14 cellular contexts compared by ENCODE assay signal in genomic region chr10:5632430-5632829, GRCh38. TPM values are rescaled to one million over a fixed set of nuclear protein-coding genes. Genes with fewer than 3 reads are reported as not detected.
DNase-seq lines count a peak whose midpoint lies in the region; ATAC-seq and TF ChIP-seq lines count a peak whose summit lies in the region.
"Had no signal": no experiment of that assay in that cellular context is flagged by ENCODE, and none has a peak within 500 bp of the region (broad histone marks: within the 10 kb centered on the region; RNA-seq: fewer than 3 reads in every experiment).

No MANE protein-coding gene starts in this region.

- H3K23ac ChIP-seq in trophoblast cell (ENCODE audit: low read length): no peak overlapping the region

- ATAC-seq in HG02981 (IDR thresholded peaks at IDR 0.05; ENCODE audit: unreplicated experiment): no peak
- no peak for ATAC-seq in GM18858 (IDR thresholded peaks at IDR 0.05; ENCODE audit: unreplicated experiment)

- no peak overlapping the region for H3K4me3 ChIP-seq in left ventricle myocardium inferior
- no peak overlapping the region for H3K4me3 ChIP-seq in trophoblast cell (ENCODE audit: low read depth, low read length)
- H3K4me3 ChIP-seq: testis had no signal

- no peaks in the 10 kb centered on the region for H3K36me3 ChIP-seq in left ventricle myocardium inferior
- H3K36me3 ChIP-seq in trophoblast cell (ENCODE audit: control insufficient read depth in 1 of 2, insufficient read depth in 2 of 2, low read length in 2 of 2): no peaks in the 10 kb centered on the region
- H3K36me3 ChIP-seq: BE2C had no signal

- intact Hi-C loops in left ventricle myocardium inferior (cut with micrococcal nuclease): no loop called here

- no peaks in the 10 kb centered on the region for H3K27me3 ChIP-seq in left ventricle myocardium inferior (ENCODE audit: low read depth)
- no peaks in the 10 kb centered on the region for H3K27me3 ChIP-seq in trophoblast cell (ENCODE audit: insufficient read depth, low read length)
- H3K27me3 ChIP-seq: BE2C, testis had no signal

- no peak overlapping the region for H3K14ac ChIP-seq in trophoblast cell (ENCODE audit: low read length)

- WGBS in trophoblast cell (ENCODE audit: extremely low coverage, insufficient coverage, insufficient read length): no CpG with 5 or more reads among the region's 5 CpGs

- in situ Hi-C loops in Caki2 (cut with HindIII; ENCODE audit: low pct_unique_long_range_greater_than_20kb, low sequenced_read_pairs): no loop called here

- TF ChIP-seq CTCF in RWPE1 (conservative IDR thresholded peaks at IDR 0.05; ENCODE audit: low read depth) (no peak), left ventricle myocardium inferior (IDR thresholded peaks at IDR 0.05; ENCODE audit: borderline replicate concordance) (no peak)

- DNase-seq in Caki2 (ENCODE audit: low read depth): peak; percentile 89
- DNase-seq in RWPE1 (ENCODE audit: low spot score): no peak
- no peak for DNase-seq in left ventricle myocardium inferior
- peak; percentile 74 for DNase-seq in trophoblast cell
- no peak for DNase-seq in GOT3 (lab: John Stamatoyannopoulos, UW)
- DNase-seq in AML-193 (lab: John Stamatoyannopoulos, UW): no peak
- DNase-seq: activated CD4-positive, alpha-beta T cell treated with anti-CD3 and anti-CD28 coated beads, Interleukin-2, amount 10 ng/mL, durations not matched to agents 7 days and 5 days; GDM1; NCI-H774; T-helper 1 cell had no signal

- no peak overlapping the region for H4K12ac ChIP-seq in trophoblast cell (ENCODE audit: low read depth, low read length)

- H3K4me2 ChIP-seq in trophoblast cell (ENCODE audit: low read length): no peak overlapping the region

- no peak overlapping the region for H2BK12ac ChIP-seq in trophoblast cell (ENCODE audit: low read length)

- H3K27ac ChIP-seq in RWPE1 (peak overlapping the region; percentile 54), left ventricle myocardium inferior (replicated peaks) (peak overlapping the region; percentile 27), trophoblast cell (ENCODE audit: low read depth, low read length) (no peak overlapping the region)

- no peak overlapping the region for H2AFZ ChIP-seq in trophoblast cell (ENCODE audit: insufficient read depth, low read length, poor library complexity)

- no peak overlapping the region for H3K18ac ChIP-seq in trophoblast cell (ENCODE audit: low read length)

- H3K9me3 ChIP-seq in left ventricle myocardium inferior (replicated peaks) (no peaks in the 10 kb centered on the region), trophoblast cell (ENCODE audit: insufficient read depth, low read depth, low read length) (no peaks in the 10 kb centered on the region)
- H3K9me3 ChIP-seq: BE2C, testis had no signal

- no peak overlapping the region for H2BK5ac ChIP-seq in trophoblast cell (ENCODE audit: low read depth, low read length, poor library complexity)

- peaks cover 23% of the 10 kb centered on the region for H3K4me1 ChIP-seq in left ventricle myocardium inferior
- H3K4me1 ChIP-seq in trophoblast cell (ENCODE audit: control insufficient read depth in 1 of 2, insufficient read depth in 2 of 2, low read length in 2 of 2): peaks cover 0 to 2% of the 10 kb centered on the region in 2 experiments
- H3K4me1 ChIP-seq: BE2C had no signal

- H3K4ac ChIP-seq in trophoblast cell (ENCODE audit: low read depth, low read length): no peak overlapping the region

- peaks cover 3% of the 10 kb centered on the region for H3K79me1 ChIP-seq in trophoblast cell (ENCODE audit: low read length)

- no peak overlapping the region for H2AK5ac ChIP-seq in trophoblast cell (ENCODE audit: low read length)

- no peak overlapping the region for H4K91ac ChIP-seq in trophoblast cell (ENCODE audit: low read depth, low read length)

- H2BK120ac ChIP-seq in trophoblast cell (ENCODE audit: insufficient read depth, low read length, poor library complexity): no peak overlapping the region

- H3K79me2 ChIP-seq in trophoblast cell (ENCODE audit: control insufficient read depth, insufficient read depth, low read length, poor library complexity): no peaks in the 10 kb centered on the region

- H4K8ac ChIP-seq in trophoblast cell (ENCODE audit: low read depth, low read length): no peak overlapping the region

- H3K9ac ChIP-seq in trophoblast cell (ENCODE audit: low read length): no peak overlapping the region

- CTCF ChIA-PET in RWPE1 (lab: Yijun Ruan, JAX): interaction anchor here (0.6 kb wide), 1 partner anchor 1580 kb away, joined by 5 read pairs; no protein-coding TSS in a partner anchor

- POLR2A ChIA-PET in RWPE1 (lab: Yijun Ruan, JAX; ENCODE audit: low non-redundant PET): no interaction called here

RNA-seq across cellular contexts. Expression of gene ASB13, which starts 34.0 kb away (rescaled TPM):
- 21.4 and 28.8 TPM in 2 replicates for total RNA-seq in Caki2 (2014; rRNA removed; shearing (Covaris generic); ENCODE audit: low replicate concordance)
- 15.6 TPM for total RNA-seq in left ventricle myocardium inferior
- 3.3 and 3.7 TPM in 2 replicates for polyA plus RNA-seq in trophoblast cell (2013)

RNA-seq across cellular contexts. Expression of gene TASOR2, which starts 52.2 kb away (rescaled TPM):
- 17.3 and 24.5 TPM in 2 replicates for total RNA-seq in Caki2 (2014; rRNA removed; shearing (Covaris generic); ENCODE audit: low replicate concordance)
- 39.9 TPM for total RNA-seq in left ventricle myocardium inferior
- polyA plus RNA-seq in trophoblast cell (2013): 28.3 and 29.3 TPM in 2 replicates

Comparison
In these comparisons a context has a peak if more than half of its experiments do, and no peak if none do; other contexts are left out.
1. DNase-seq: peak in Caki2 (single experiment) and trophoblast cell (2 of 2); none in RWPE1 (single experiment), left ventricle myocardium inferior (single experiment), GOT3 (single experiment) and AML-193 (0 of 2).